28 cellular contexts compared by ENCODE assay signal in the genomic region with DNA sequence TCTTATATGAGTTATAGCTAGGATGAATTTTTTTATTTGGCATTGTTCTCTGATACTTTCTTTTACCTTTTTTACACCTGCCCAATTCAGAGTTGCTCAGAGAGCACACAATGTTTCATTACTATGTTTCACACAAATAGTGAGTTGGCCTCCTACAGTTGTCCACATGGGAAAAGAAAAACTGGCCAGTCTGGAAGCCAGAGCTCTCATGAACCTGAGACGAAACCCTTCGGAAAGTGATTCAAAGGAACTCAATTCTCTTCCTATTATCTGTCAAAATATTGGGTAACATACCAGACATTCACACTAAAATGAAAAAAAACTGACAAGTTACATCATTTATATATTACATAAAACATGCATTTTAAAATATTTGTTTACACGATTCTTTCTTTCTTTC.
"Had no signal": no experiment of that assay in that cellular context is flagged by ENCODE, and none has a peak within 500 bp of the region (broad histone marks: within the 10 kb centered on the region; RNA-seq: fewer than 3 reads in every experiment).

No MANE protein-coding gene starts in this region.

- H3K4me3 ChIP-seq: left ventricle myocardium inferior, lung, ovary, right atrium auricular region, right lobe of liver, skin epidermis, spleen, suprapubic skin, thoracic aorta, tibial artery, upper lobe of right lung had no signal

- H3K9me3 Mint-ChIP-seq: immature natural killer cell; mesothelial cell of epicardium; naive B cell; natural killer cell; stimulated activated effector memory CD8-positive, alpha-beta T cell treated with anti-CD3 and anti-CD28 coated beads, Interleukin-12 subunit alpha, Interleukin-12 subunit beta, amount 100 ng/mL, for 72 hours; stimulated activated naive CD8-positive, alpha-beta T cell treated with anti-CD3 and anti-CD28 coated beads, Interleukin-15, Interleukin-2, amounts not matched to agents 100 ng/mL and 50 ng/mL, for 24 hours had no signal

- H3K36me3 ChIP-seq: left ventricle myocardium inferior, neutrophil, ovary, right atrium auricular region, right lobe of liver, spleen, suprapubic skin, thoracic aorta, tibial artery, upper lobe of right lung had no signal

- H3K9me3 ChIP-seq: left ventricle myocardium inferior, neutrophil, ovary, right atrium auricular region, right lobe of liver, spleen, suprapubic skin, thoracic aorta, tibial artery, upper lobe of right lung had no signal

- H3K4me3 Mint-ChIP-seq: immature natural killer cell; mesothelial cell of epicardium; naive B cell; natural killer cell; neural crest cell; stimulated activated effector memory CD8-positive, alpha-beta T cell treated with anti-CD3 and anti-CD28 coated beads, Interleukin-12 subunit alpha, Interleukin-12 subunit beta, amount 100 ng/mL, for 72 hours; stimulated activated naive CD8-positive, alpha-beta T cell treated with anti-CD3 and anti-CD28 coated beads, Interleukin-15, Interleukin-2, amounts not matched to agents 100 ng/mL and 50 ng/mL, for 24 hours had no signal

- H3K27me3 ChIP-seq: neutrophil, ovary, right atrium auricular region, right lobe of liver, spleen, suprapubic skin, tibial artery, upper lobe of right lung had no signal

- FAIRE-seq: urothelium cell line had no signal

- H3K27ac ChIP-seq: left ventricle myocardium inferior, neutrophil, ovary, right atrium auricular region, right lobe of liver, skin epidermis, spleen, suprapubic skin, thoracic aorta, tibial artery, upper lobe of right lung had no signal

- H3K36me3 Mint-ChIP-seq: natural killer cell; stimulated activated effector memory CD8-positive, alpha-beta T cell treated with anti-CD3 and anti-CD28 coated beads, Interleukin-12 subunit alpha, Interleukin-12 subunit beta, amount 100 ng/mL, for 72 hours had no signal

- H3K27me3 Mint-ChIP-seq: naive B cell; progenitor cell of endocrine pancreas; stimulated activated naive CD8-positive, alpha-beta T cell treated with anti-CD3 and anti-CD28 coated beads, Interleukin-15, Interleukin-2, amounts not matched to agents 100 ng/mL and 50 ng/mL, for 24 hours had no signal

- H3K4me1 ChIP-seq: right lobe of liver, upper lobe of right lung had no signal

- DNase-seq: hypothalamus; immature natural killer cell; islet precursor cell; left ventricle myocardium inferior; mesendoderm; naive B cell; natural killer cell; occipital lobe; ovary; right lobe of liver; spleen; stimulated activated CD4-positive, alpha-beta T cell treated with anti-CD3 and anti-CD28 coated beads, Interleukin-4, amount 100 ng/mL, for 24 hours; stimulated activated naive CD4-positive, alpha-beta T cell; tibial artery; trophoblast cell; upper lobe of right lung had no signal

- H3K27ac Mint-ChIP-seq: immature natural killer cell; mesothelial cell of epicardium; natural killer cell; progenitor cell of endocrine pancreas; stimulated activated effector memory CD8-positive, alpha-beta T cell treated with anti-CD3 and anti-CD28 coated beads, Interleukin-12 subunit alpha, Interleukin-12 subunit beta, amount 100 ng/mL, for 72 hours; stimulated activated naive CD8-positive, alpha-beta T cell treated with anti-CD3 and anti-CD28 coated beads, Interleukin-15, Interleukin-2, amounts not matched to agents 100 ng/mL and 50 ng/mL, for 24 hours had no signal
